ENCODE assay signal across 8 cellular contexts in genomic region chr6:7910654-7911344, GRCh38. TPM values are rescaled to one million over a fixed set of nuclear protein-coding genes. Genes with fewer than 3 reads are reported as not detected.
DNase-seq lines count a peak whose midpoint lies in the region; ATAC-seq and TF ChIP-seq lines count a peak whose summit lies in the region.

TXNDC5 (minus strand) TSS chr6:7910788; CDS start chr6:7910776, 12 bp downstream.

- no peaks in the 10 kb centered on the region for H3K36me3 Mint-ChIP-seq in neural crest cell (ENCODE audit: low read depth)

- no peaks in the 10 kb centered on the region for H3K9me3 Mint-ChIP-seq in neural crest cell

- peaks cover 17% of the 10 kb centered on the region for H3K4me1 Mint-ChIP-seq in neural crest cell

- H3K36me3 ChIP-seq in stomach smooth muscle (ENCODE audit: control insufficient read depth in 2 of 2, insufficient read depth in 2 of 2, low read length in 2 of 2): no peaks in the 10 kb centered on the region

- peak; percentile 70 for TF ChIP-seq POLR2A in Raji (IDR thresholded peaks at IDR 0.05; ENCODE audit: insufficient read depth, low read depth, low read length)

- peaks cover 1% of the 10 kb centered on the region for H3K27me3 Mint-ChIP-seq in neural crest cell (ENCODE audit: low read depth)

- peak within 1 kb of the TSS; percentile 65 to 67 for H3K4me3 ChIP-seq in foreskin fibroblast (ENCODE audit: low read depth in 1 of 2, low read length in 2 of 2)
- peak within 1 kb of the TSS; percentile 80 to 81 for H3K4me3 ChIP-seq in stomach smooth muscle (ENCODE audit: low read length in 2 of 2)

- H3K27me3 ChIP-seq in stomach smooth muscle (ENCODE audit: control insufficient read depth in 1 of 2, insufficient read depth in 2 of 2, low read length in 2 of 2): no peaks in the 10 kb centered on the region

- H3K4me1 ChIP-seq in stomach smooth muscle (ENCODE audit: control insufficient read depth, insufficient read depth, low read length): peaks cover 17% of the 10 kb centered on the region

- peak within 1 kb of the TSS; percentile 75 to 78 for H3K9ac ChIP-seq in stomach smooth muscle (ENCODE audit: low read length in 2 of 2)

- H3K4me3 Mint-ChIP-seq in neural crest cell: peak within 1 kb of the TSS; percentile 91

- DNase-seq in D341Med (ENCODE audit: low spot score): peak; percentile 99
- peak; percentile 72 for DNase-seq in HuH-7 (ENCODE audit: low spot score)
- peak; percentile 55 for DNase-seq in activated gamma-delta T cell treated with Interleukin-2 at 50 U/mL for 16 hours
- peak; percentile 75 to 93 for DNase-seq in foreskin fibroblast
- peak; percentile 66 for DNase-seq in neural crest cell (ENCODE audit: low read depth, low spot score)

- peak within 1 kb of the TSS; percentile 31 for H3K27ac ChIP-seq in stomach smooth muscle (ENCODE audit: low read length)

- ATAC-seq in GM21515 (IDR thresholded peaks at IDR 0.05; ENCODE audit: unreplicated experiment): peak; percentile 68

- TF ChIP-seq CTCF in foreskin fibroblast (IDR thresholded peaks at IDR 0.05; ENCODE audit: low read depth, low read length) (no peak), neural crest cell (conservative IDR thresholded peaks at IDR 0.05) (no peak)

- H3K9me3 ChIP-seq in stomach smooth muscle (ENCODE audit: control insufficient read depth in 2 of 2, low read length in 2 of 2): no peaks in the 10 kb centered on the region

- H3K27ac Mint-ChIP-seq in neural crest cell (ENCODE audit: unreplicated experiment): peak within 1 kb of the TSS; percentile 90

RNA-seq across cellular contexts. Expression of gene TXNDC5, which starts in this region (rescaled TPM):
- total RNA-seq in neural crest cell: 101 and 104 TPM in 2 replicates

Comparison
In these comparisons a context has a peak if more than half of its experiments do, and no peak if none do; other contexts are left out.
1. Peak in every context shown above with its lines: DNase-seq, ATAC-seq, H3K4me3 ChIP-seq and H3K27ac ChIP-seq.